ENCODE assay signal across 8 cellular contexts in genomic region chr1:200075938-200076546, GRCh38. TPM values are rescaled to one million over a fixed set of nuclear protein-coding genes. Genes with fewer than 3 reads are reported as not detected.
A peak's percentile ranks its signal among the peaks of the same experiment; 100 is the strongest.
DNase-seq lines count a peak whose midpoint lies in the region; ATAC-seq and TF ChIP-seq lines count a peak whose summit lies in the region.

No MANE protein-coding gene starts in this region.

- H3K9me3 ChIP-seq in GM23248 (ENCODE audit: low read depth) = no peaks in the 10 kb centered on the region

- H3K4me3 ChIP-seq in GM23248 = peak overlapping the region; percentile 66

- no peaks in the 10 kb centered on the region for H4K20me1 ChIP-seq in GM23248 (ENCODE audit: insufficient read depth)

- intact Hi-C loops in sciatic nerve (cut with DNase I) = no loop called here

- H3K4me2 ChIP-seq in GM23248 (ENCODE audit: unreplicated experiment) = peak overlapping the region; percentile 89

- in situ Hi-C loops in GM23248 (cut with MboI) = no loop called here

- no peak overlapping the region; the same call in 1 of the 2 replicates for H2AFZ ChIP-seq in GM23248

- no peak overlapping the region for H3K9ac ChIP-seq in GM23248

- no peaks in the 10 kb centered on the region for H3K9me2 ChIP-seq in GM23248 (ENCODE audit: insufficient read depth)

- peak; percentile 46 for ATAC-seq in SK-N-SH treated with all-trans-retinoic acid at 6 μM for 48 hours
- ATAC-seq in sciatic nerve = peak; percentile 62
- no peak for ATAC-seq in HG03097 (IDR thresholded peaks at IDR 0.05; ENCODE audit: low FRiP score, unreplicated experiment)
- ATAC-seq in HG02763 (IDR thresholded peaks at IDR 0.05; ENCODE audit: unreplicated experiment) = no peak

- peaks cover 6% of the 10 kb centered on the region; the same call in 1 of the 2 replicates for H3K27me3 ChIP-seq in GM23248 (replicated peaks; ENCODE audit: insufficient read depth)

- DNase-seq in GM23248 (peak; percentile 84), globus pallidus (ENCODE audit: low spot score) (peak; percentile 25), sciatic nerve (ENCODE audit: low spot score) (no peak), NCI-H345 treated with DMSO at 0.1 percent for 48 hours (lab: John Stamatoyannopoulos, UW; ENCODE audit: unreplicated experiment) (no peak)
- no peak for DNase-seq in effector CD4-positive, alpha-beta T cell

- no peak overlapping the region for H3K27ac ChIP-seq in GM23248

- H3K36me3 ChIP-seq in GM23248 (ENCODE audit: low read depth) = no peaks in the 10 kb centered on the region

- no peaks in the 10 kb centered on the region for H3K79me2 ChIP-seq in GM23248 (ENCODE audit: insufficient read depth)

- H3K4me1 ChIP-seq in GM23248 (ENCODE audit: insufficient read depth) = peaks cover 17% of the 10 kb centered on the region

- H3F3A ChIP-seq in GM23248 (ENCODE audit: insufficient read depth) = peaks cover 14% of the 10 kb centered on the region; the same call in 1 of the 2 replicates

- WGBS in GM23248 (ENCODE audit: low coverage in 1 of 2, low lambda C conversion rate in 2 of 2, missing lambda C conversion rate in 2 of 2), 2 experiments = 2% methylated on average over 9 of the region's 9 CpGs

TF ChIP-seq in SK-N-SH treated with all-trans-retinoic acid at 6 μM for 48 hours, 23 proteins besides CTCF, POLR2A, EP300 and RAD21:
- TF ChIP-seq TOX (CRISPR knock-in tag; IDR thresholded peaks at IDR 0.05; ENCODE audit: borderline replicate concordance) (no peak), ZFP3 (CRISPR knock-in tag; IDR thresholded peaks at IDR 0.05) (no peak), ZNF565 (CRISPR knock-in tag; conservative IDR thresholded peaks at IDR 0.05; ENCODE audit: low read depth) (no peak), POU6F1 (CRISPR knock-in tag; IDR thresholded peaks at IDR 0.05; ENCODE audit: borderline replicate concordance, low read depth) (no peak)
TF ChIP-seq in SK-N-SH treated with all-trans-retinoic acid at 6 μM for 48 hours: peak in this region for 0.

RNA-seq across cellular contexts. Expression of gene NR5A2, which starts 48.5 kb away (rescaled TPM):
- total RNA-seq in GM23248 (2014; rRNA removed; shearing (Covaris generic)) = 0.13 and 0.65 TPM in 2 replicates
- polyA plus RNA-seq in GM23248 (2016; fragmentation: Nextera tagmentation; extraction: Ambion mirVana) = 0.06 TPM in 1 of 2 replicates, not detected in the other
- total RNA-seq in sciatic nerve = 6.9 TPM

Comparison
In these comparisons a context has a peak if more than half of its experiments do, and no peak if none do; other contexts are left out.
1. DNase-seq: peak in GM23248 (single experiment) and globus pallidus (single experiment); none in sciatic nerve (single experiment), NCI-H345 treated with DMSO at 0.1 percent for 48 hours (single experiment) and effector CD4-positive, alpha-beta T cell (single experiment).
2. ATAC-seq: peak in SK-N-SH treated with all-trans-retinoic acid at 6 μM for 48 hours (single experiment) and sciatic nerve (single experiment); none in HG03097 (single experiment) and HG02763 (single experiment).